Comparison of ENCODE assay signal across 29 cellular contexts in the genomic region with DNA sequence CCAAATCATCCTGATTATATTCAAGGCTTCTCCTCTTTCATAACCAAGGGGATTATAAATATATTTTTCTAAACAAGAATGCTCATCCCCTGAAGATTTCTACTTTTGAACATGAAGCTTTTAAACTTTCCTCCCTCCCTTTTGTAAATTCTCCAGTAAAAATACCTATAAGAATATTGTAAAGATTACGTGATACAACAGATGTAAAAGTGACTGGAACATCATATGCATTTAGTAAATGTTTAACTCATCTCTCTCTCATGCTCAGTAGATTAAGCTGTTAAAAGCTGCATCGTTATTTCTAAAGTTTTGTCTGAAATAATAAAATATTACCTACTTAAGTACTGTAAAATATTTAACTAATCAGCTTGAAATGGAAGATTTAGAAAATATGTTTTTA.
"Had no signal": no experiment of that assay in that cellular context is flagged by ENCODE, and none has a peak within 500 bp of the region (broad histone marks: within the 10 kb centered on the region; RNA-seq: fewer than 3 reads in every experiment).

No MANE protein-coding gene starts in this region.

- H3K27me3 ChIP-seq: colonic mucosa, dorsolateral prefrontal cortex, esophagus muscularis mucosa, esophagus squamous epithelium, foreskin keratinocyte, gastrocnemius medialis, gastroesophageal sphincter, heart left ventricle, heart right ventricle, hepatocyte had no signal

- H3K4me3 ChIP-seq: colonic mucosa, coronary artery, dorsolateral prefrontal cortex, esophagus muscularis mucosa, esophagus squamous epithelium, gastrocnemius medialis, gastroesophageal sphincter, heart left ventricle, heart right ventricle, hepatocyte had no signal

- H3K36me3 ChIP-seq: colonic mucosa, esophagus muscularis mucosa, esophagus squamous epithelium, gastrocnemius medialis, gastroesophageal sphincter, heart left ventricle, heart right ventricle had no signal

- H3K79me2 ChIP-seq: hepatocyte had no signal

- FAIRE-seq: colon, endometrium, endothelial cell of umbilical vein, frontal cortex had no signal

- ATAC-seq: effector memory CD8-positive, alpha-beta T cell; esophagus mucosa; foreskin keratinocyte; gastrocnemius medialis; gastroesophageal sphincter; heart left ventricle; heart right ventricle had no signal

- H3K9me3 ChIP-seq: colonic mucosa, esophagus muscularis mucosa, esophagus squamous epithelium, gastrocnemius medialis, gastroesophageal sphincter, heart left ventricle had no signal

- H3K27ac ChIP-seq: colonic mucosa, coronary artery, dorsolateral prefrontal cortex, epithelial cell of prostate, esophagus muscularis mucosa, esophagus squamous epithelium, foreskin keratinocyte, gastrocnemius medialis, gastroesophageal sphincter, heart left ventricle, heart right ventricle, hepatocyte had no signal

- DNase-seq: colonic mucosa; cortex of kidney; dermis blood vessel endothelial cell; dorsolateral prefrontal cortex; effector CD4-positive, alpha-beta T cell; effector CD8-positive, alpha-beta T cell; effector memory CD4-positive, alpha-beta T cell; effector memory CD8-positive, alpha-beta T cell; endodermal cell; erythroblast; esophagus squamous epithelium; foreskin fibroblast; foreskin keratinocyte; foreskin melanocyte; gastrocnemius medialis; glutamatergic neuron; head of caudate nucleus; heart left ventricle; heart right ventricle had no signal

- H3K4me1 ChIP-seq: colonic mucosa, esophagus muscularis mucosa, esophagus squamous epithelium, gastrocnemius medialis, gastroesophageal sphincter, heart left ventricle, heart right ventricle had no signal

- H2AFZ ChIP-seq: hepatocyte had no signal

- H3K4me2 ChIP-seq: hepatocyte had no signal
